ENCODE assay signal across 23 cellular contexts in the genomic region with DNA sequence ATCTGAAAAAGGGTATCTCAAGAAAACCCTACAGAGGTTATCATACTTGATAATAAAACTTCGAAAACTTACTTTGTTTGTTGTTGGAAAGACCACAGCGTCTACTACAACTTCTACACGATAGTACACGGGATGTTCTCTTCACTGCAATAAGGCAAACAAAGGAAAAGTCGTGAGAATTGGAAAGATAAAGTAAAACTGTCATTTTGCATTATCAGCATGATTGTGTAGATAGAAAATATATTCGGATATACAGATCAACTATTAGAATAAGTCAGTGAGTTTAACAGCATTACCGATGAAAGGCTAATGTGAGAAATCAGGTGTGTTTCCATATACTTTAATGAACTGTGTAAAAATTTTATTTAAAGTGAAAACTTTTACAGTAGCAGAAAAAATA.
"Had no signal": no experiment of that assay in that cellular context is flagged by ENCODE, and none has a peak within 500 bp of the region (broad histone marks: within the 10 kb centered on the region; RNA-seq: fewer than 3 reads in every experiment).

No MANE protein-coding gene starts in this region.

- H3K36me3 Mint-ChIP-seq: mesothelial cell of epicardium had no signal

- H3K27ac Mint-ChIP-seq: mesothelial cell of epicardium had no signal

- H3K27me3 ChIP-seq: dorsolateral prefrontal cortex, esophagus muscularis mucosa, foreskin keratinocyte, gastroesophageal sphincter, heart right ventricle, left lung had no signal

- H3K9me3 ChIP-seq: esophagus muscularis mucosa, gastroesophageal sphincter, heart right ventricle, left lung, lower lobe of right lung, mucosa of descending colon had no signal

- H3K4me3 Mint-ChIP-seq: mesothelial cell of epicardium, naive B cell had no signal

- H3K4me1 ChIP-seq: left lung, lower lobe of right lung had no signal

- H3K27ac ChIP-seq: coronary artery, esophagus muscularis mucosa, foreskin keratinocyte, gastroesophageal sphincter, heart right ventricle, left lung, lower lobe of right lung had no signal

- ATAC-seq: foreskin keratinocyte, gastroesophageal sphincter, heart right ventricle, left cardiac atrium, left lung, left ventricle myocardium superior, lower lobe of right lung, mucosa of descending colon had no signal

- DNase-seq: dermis blood vessel endothelial cell; dorsolateral prefrontal cortex; effector CD4-positive, alpha-beta T cell; effector memory CD4-positive, alpha-beta T cell; foreskin keratinocyte; heart right ventricle; hippocampal formation; left cardiac atrium; left lung; left ventricle myocardium superior; lower lobe of right lung; mesenchymal stem cell; mucosa of descending colon; naive B cell had no signal

- H3K4me1 Mint-ChIP-seq: naive B cell had no signal

- FAIRE-seq: colon, endothelial cell of umbilical vein, frontal cortex, islet of Langerhans, keratinocyte had no signal

- H3K9me3 Mint-ChIP-seq: mesothelial cell of epicardium, naive B cell had no signal

- H3K36me3 ChIP-seq: esophagus muscularis mucosa, gastroesophageal sphincter, heart right ventricle, left lung, lower lobe of right lung had no signal

- H3K4me3 ChIP-seq: coronary artery, dorsolateral prefrontal cortex, esophagus muscularis mucosa, gastroesophageal sphincter, heart right ventricle, left lung, lower lobe of right lung, mucosa of descending colon had no signal
